In genomic region chr10:37775612-37776011, GRCh38 we compare ENCODE assay signal across 26 cellular contexts.
"Had no signal": no experiment of that assay in that cellular context is flagged by ENCODE, and none has a peak within 500 bp of the region (broad histone marks: within the 10 kb centered on the region; RNA-seq: fewer than 3 reads in every experiment).

No MANE protein-coding gene starts in this region.

- DNase-seq: stimulated activated CD4-positive, alpha-beta T cell treated with anti-CD3 and anti-CD28 coated beads, Interleukin-2, amount 100 ng/mL, for 48 hours; stimulated activated CD4-positive, alpha-beta T cell treated with anti-CD3 and anti-CD28 coated beads, Interleukin-4, amount 100 ng/mL, for 1 hour; stimulated activated CD4-positive, alpha-beta T cell treated with anti-CD3 and anti-CD28 coated beads, Interleukin-4, amount 100 ng/mL, for 24 hours; stimulated activated CD4-positive, alpha-beta T cell treated with anti-CD3 and anti-CD28 coated beads, Interleukin-4, amount 100 ng/mL, for 4 hours; stimulated activated CD8-positive, alpha-beta memory T cell treated with anti-CD3 and anti-CD28 coated beads, Interleukin-4, amount 100 ng/mL, for 48 hours; stimulated activated naive B cell treated with anti-CD40 and anti-IgM and Interleukin-4, amounts not matched to agents 10 μg/mL and 1 μg/mL and 100 μg/mL, for 72 hours; stimulated activated naive CD4-positive, alpha-beta T cell; stimulated activated naive CD4-positive, alpha-beta T cell treated with Interleukin-2 at 50 U/mL for 16 hours; stimulated activated naive CD8-positive, alpha-beta T cell treated with anti-CD3 and anti-CD28 coated beads, Interleukin-15, amount 100 ng/mL, for 72 hours; stimulated activated naive CD8-positive, alpha-beta T cell treated with anti-CD3 and anti-CD28 coated beads, Interleukin-15, Interleukin-2, amounts not matched to agents 100 U/mL and 50 U/mL, for 24 hours; stomach; substantia nigra; testis; thyroid gland; tibial artery; transverse colon; upper lobe of left lung; upper lobe of right lung; uterus had no signal

- H3K4me3 ChIP-seq: stomach, suprapubic skin, testis, thoracic aorta, thyroid gland, tibial artery, tibial nerve, transverse colon, upper lobe of left lung, upper lobe of right lung, uterus, vagina had no signal

- ATAC-seq: stimulated activated effector memory CD8-positive, alpha-beta T cell treated with anti-CD3 and anti-CD28 coated beads, Interleukin-12 subunit alpha, Interleukin-12 subunit beta, amount 100 ng/mL, for 72 hours; stimulated activated memory B cell treated with anti-CD40 and anti-IgM and Interleukin-4, amounts not matched to agents 10 μg/mL and 1 μg/mL and 100 μg/mL, for 72 hours; stimulated activated naive B cell treated with anti-CD40 and anti-IgM and Interleukin-4, amounts not matched to agents 10 μg/mL and 1 μg/mL and 100 μg/mL, for 72 hours; stimulated activated naive CD8-positive, alpha-beta T cell treated with anti-CD3 and anti-CD28 coated beads, Interleukin-15, amount 100 ng/mL, for 72 hours; stimulated activated naive CD8-positive, alpha-beta T cell treated with anti-CD3 and anti-CD28 coated beads, Interleukin-15, Interleukin-2, amounts not matched to agents 100 U/mL and 50 U/mL, for 24 hours; upper lobe of right lung had no signal

- H3K4me1 ChIP-seq: stomach, suprapubic skin, testis, thyroid gland, tibial artery, tibial nerve, transverse colon, upper lobe of left lung, upper lobe of right lung, uterus, vagina had no signal

- H3K4me3 Mint-ChIP-seq: stimulated activated effector memory CD8-positive, alpha-beta T cell treated with anti-CD3 and anti-CD28 coated beads, Interleukin-12 subunit alpha, Interleukin-12 subunit beta, amount 100 ng/mL, for 72 hours; stimulated activated memory B cell treated with anti-CD40 and anti-IgM and Interleukin-4, amounts not matched to agents 10 μg/mL and 1 μg/mL and 100 μg/mL, for 72 hours; stimulated activated naive B cell treated with anti-CD40 and anti-IgM and Interleukin-4, amounts not matched to agents 10 μg/mL and 1 μg/mL and 100 μg/mL, for 72 hours; stimulated activated naive CD8-positive, alpha-beta T cell treated with anti-CD3 and anti-CD28 coated beads, Interleukin-15, amount 100 ng/mL, for 72 hours; stimulated activated naive CD8-positive, alpha-beta T cell treated with anti-CD3 and anti-CD28 coated beads, Interleukin-15, Interleukin-2, amounts not matched to agents 100 ng/mL and 50 ng/mL, for 24 hours had no signal

- H3K9me3 ChIP-seq: testis, thyroid gland, vagina had no signal

- H3K27me3 ChIP-seq: stomach, suprapubic skin, testis, thyroid gland, tibial artery, tibial nerve, transverse colon, upper lobe of left lung, upper lobe of right lung, uterus, vagina had no signal

- H3K36me3 ChIP-seq: stomach, suprapubic skin, thoracic aorta, thyroid gland, transverse colon, upper lobe of left lung, upper lobe of right lung, uterus, vagina had no signal

- H3K27ac Mint-ChIP-seq: stimulated activated effector memory CD8-positive, alpha-beta T cell treated with anti-CD3 and anti-CD28 coated beads, Interleukin-12 subunit alpha, Interleukin-12 subunit beta, amount 100 ng/mL, for 72 hours; stimulated activated memory B cell treated with anti-CD40 and anti-IgM and Interleukin-4, amounts not matched to agents 10 μg/mL and 1 μg/mL and 100 μg/mL, for 72 hours; stimulated activated naive B cell treated with anti-CD40 and anti-IgM and Interleukin-4, amounts not matched to agents 10 μg/mL and 1 μg/mL and 100 μg/mL, for 72 hours; stimulated activated naive CD8-positive, alpha-beta T cell treated with anti-CD3 and anti-CD28 coated beads, Interleukin-15, amount 100 ng/mL, for 72 hours; stimulated activated naive CD8-positive, alpha-beta T cell treated with anti-CD3 and anti-CD28 coated beads, Interleukin-15, Interleukin-2, amounts not matched to agents 100 ng/mL and 50 ng/mL, for 24 hours had no signal

- H3K4me1 Mint-ChIP-seq: stimulated activated effector memory CD8-positive, alpha-beta T cell treated with anti-CD3 and anti-CD28 coated beads, Interleukin-12 subunit alpha, Interleukin-12 subunit beta, amount 100 ng/mL, for 72 hours; stimulated activated memory B cell treated with anti-CD40 and anti-IgM and Interleukin-4, amounts not matched to agents 10 μg/mL and 1 μg/mL and 100 μg/mL, for 72 hours; stimulated activated naive B cell treated with anti-CD40 and anti-IgM and Interleukin-4, amounts not matched to agents 10 μg/mL and 1 μg/mL and 100 μg/mL, for 72 hours; stimulated activated naive CD8-positive, alpha-beta T cell treated with anti-CD3 and anti-CD28 coated beads, Interleukin-15, amount 100 ng/mL, for 72 hours had no signal

- H3K27ac ChIP-seq: stomach, suprapubic skin, testis, thoracic aorta, thyroid gland, tibial artery, tibial nerve, transverse colon, upper lobe of left lung, upper lobe of right lung, uterus, vagina had no signal

- H3K36me3 Mint-ChIP-seq: stimulated activated effector memory CD8-positive, alpha-beta T cell treated with anti-CD3 and anti-CD28 coated beads, Interleukin-12 subunit alpha, Interleukin-12 subunit beta, amount 100 ng/mL, for 72 hours; stimulated activated memory B cell treated with anti-CD40 and anti-IgM and Interleukin-4, amounts not matched to agents 10 μg/mL and 1 μg/mL and 100 μg/mL, for 72 hours had no signal

- H3K27me3 Mint-ChIP-seq: stimulated activated memory B cell treated with anti-CD40 and anti-IgM and Interleukin-4, amounts not matched to agents 10 μg/mL and 1 μg/mL and 100 μg/mL, for 72 hours; stimulated activated naive B cell treated with anti-CD40 and anti-IgM and Interleukin-4, amounts not matched to agents 10 μg/mL and 1 μg/mL and 100 μg/mL, for 72 hours; stimulated activated naive CD8-positive, alpha-beta T cell treated with anti-CD3 and anti-CD28 coated beads, Interleukin-15, amount 100 ng/mL, for 72 hours; stimulated activated naive CD8-positive, alpha-beta T cell treated with anti-CD3 and anti-CD28 coated beads, Interleukin-15, Interleukin-2, amounts not matched to agents 100 ng/mL and 50 ng/mL, for 24 hours had no signal
